ENCODE assay signal across 8 cellular contexts in the genomic region with DNA sequence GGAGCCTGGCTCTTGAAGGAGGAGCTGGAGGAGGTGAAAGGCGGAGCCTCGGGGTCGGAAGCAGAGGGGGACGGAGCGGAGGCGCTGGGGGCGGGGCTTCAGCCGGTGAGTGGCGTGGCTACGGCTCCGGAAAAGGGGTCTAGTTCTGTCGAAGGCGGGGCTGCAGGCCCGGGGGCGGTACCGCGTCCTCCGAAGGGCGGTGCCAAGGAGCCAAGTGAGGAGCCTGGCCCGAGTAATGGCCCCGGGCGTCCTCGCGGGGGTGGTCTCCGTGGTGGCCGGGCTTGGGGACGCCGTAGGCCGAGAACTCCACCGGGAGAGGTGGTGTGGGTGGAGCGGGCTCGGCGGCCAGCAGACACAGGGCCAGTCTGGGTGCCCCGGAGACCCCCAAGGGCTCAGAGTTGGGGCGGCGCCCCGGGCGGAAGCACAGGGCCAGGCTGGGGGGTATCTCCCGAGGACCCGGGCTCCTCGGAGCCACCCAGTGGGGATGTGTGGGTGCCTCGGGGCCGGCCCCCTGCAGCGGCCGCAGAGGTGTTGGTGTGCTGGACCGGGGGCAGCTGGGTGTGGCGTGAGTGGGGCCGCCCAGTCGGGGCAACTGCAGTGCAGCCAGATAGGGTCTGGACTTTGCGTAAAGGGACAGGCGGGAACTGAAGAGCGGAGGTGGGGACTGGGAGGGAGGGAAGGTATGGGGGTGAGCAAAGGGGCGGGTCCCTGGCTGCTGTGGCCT. TPM values are rescaled to one million over a fixed set of nuclear protein-coding genes. Genes with fewer than 3 reads are reported as not detected.
DNase-seq lines count a peak whose midpoint lies in the region; ATAC-seq, FAIRE-seq and TF ChIP-seq lines count a peak whose summit lies in the region.

No MANE protein-coding gene starts in this region.

- ATAC-seq in HG02763 (IDR thresholded peaks at IDR 0.05; ENCODE audit: unreplicated experiment), result peak; percentile 4

- H3K27ac ChIP-seq in adipose tissue (ENCODE audit: low read depth, low read length), result peak overlapping the region; percentile 38
- peak overlapping the region; percentile 97 to 99 for H3K27ac ChIP-seq in right atrium auricular region

- TF ChIP-seq CTCF in GM12875 (IDR thresholded peaks at IDR 0.05; ENCODE audit: borderline replicate concordance, insufficient read depth, low read depth, low read length) (no peak), right atrium auricular region (IDR thresholded peaks at IDR 0.05) (no peak)

- FAIRE-seq in urothelium cell line (lab: Jason Lieb, UNC), result no peak

- DNase-seq in NCI-H1436 (lab: John Stamatoyannopoulos, UW) (peak; percentile 97), SW480 (ENCODE audit: low spot score) (peak; percentile 98), right atrium auricular region (ENCODE audit: low spot score) (peak; percentile 100), pulmonary artery endothelial cell (ENCODE audit: low read depth, low spot score) (peak; percentile 97), urothelium cell line (ENCODE audit: low spot score) (peak; percentile 97)

- H3K36me3 ChIP-seq in right atrium auricular region, result peaks cover 10% of the 10 kb centered on the region

- peak overlapping the region; percentile 69 for H3K4me3 ChIP-seq in GM12875 (ENCODE audit: low read depth, low read length)
- peak overlapping the region; percentile 75 to 85 for H3K4me3 ChIP-seq in right atrium auricular region

- 0 to 1% (median 0%) methylated on average over 50 to 53 of the region's 53 CpGs for WGBS in adipose tissue, 3 donors

- H3K4me1 ChIP-seq in right atrium auricular region, result peaks cover 0 to 56% of the 10 kb centered on the region in 2 donors

- no peaks in the 10 kb centered on the region for H3K27me3 ChIP-seq in right atrium auricular region

- H3K9me3 ChIP-seq in right atrium auricular region, result no peaks in the 10 kb centered on the region

RNA-seq across cellular contexts. Expression of a gene that starts 0.7 kb away (rescaled TPM):
- polyA plus RNA-seq in adipose tissue, result 100 to 1,000 TPM; 105 to 176 (median 137) TPM
- total RNA-seq in right atrium auricular region, result 10 to 100 TPM; 59.1 to 83.4 TPM
- 62.8 and 91.5 TPM in 2 replicates for total RNA-seq in pulmonary artery endothelial cell

RNA-seq across cellular contexts. Expression of a gene that starts 5.2 kb away (rescaled TPM):
- polyA plus RNA-seq in adipose tissue, result 100 to 1,000 TPM; 102 to 148 (median 139) TPM
- total RNA-seq in right atrium auricular region, result 10 to 100 TPM; 76.4 to 99.2 TPM
- 312 and 327 TPM in 2 replicates for total RNA-seq in pulmonary artery endothelial cell

RNA-seq across cellular contexts. Expression of a gene that starts 7.2 kb away (rescaled TPM):
- 100 to 1,000 TPM in 2 of 3 donors, 10 to 100 TPM in 1; 53.2 to 327 (median 249) TPM for polyA plus RNA-seq in adipose tissue
- 100 to 1,000 TPM; 153 to 201 TPM for total RNA-seq in right atrium auricular region
- 18.4 and 18.7 TPM in 2 replicates for total RNA-seq in pulmonary artery endothelial cell

RNA-seq across cellular contexts. Expression of a gene that starts 9.7 kb away (rescaled TPM):
- polyA plus RNA-seq in adipose tissue, result 10 to 100 TPM in 2 of 3 donors, 1 to 10 TPM in 1; 5.7 to 22.2 (median 11.1) TPM
- total RNA-seq in right atrium auricular region (10 to 100 TPM in 1 of 2 donors, 1 to 10 TPM in 1; 7.5 to 15.5 TPM), pulmonary artery endothelial cell (66.6 and 84.5 TPM in 2 replicates)

RNA-seq across cellular contexts. Expression of a gene that starts 11.2 kb away (rescaled TPM):
- polyA plus RNA-seq in adipose tissue, result 10 to 100 TPM; 34.4 to 47.0 (median 42.8) TPM
- total RNA-seq in right atrium auricular region, result 10 to 100 TPM; 24.7 to 32.1 TPM
- 11.8 and 12.2 TPM in 2 replicates for total RNA-seq in pulmonary artery endothelial cell

Comparison
In these comparisons a context has a peak if more than half of its experiments do, and no peak if none do; other contexts are left out.
1. Peak in every context shown above with its lines: DNase-seq, ATAC-seq, H3K4me3 ChIP-seq and H3K27ac ChIP-seq.